Comparison of ENCODE assay signal across 21 cellular contexts in genomic region chr14:74825008-74825407, GRCh38. TPM values are rescaled to one million over a fixed set of nuclear protein-coding genes. Genes with fewer than 3 reads are reported as not detected.
DNase-seq lines count a peak whose midpoint lies in the region; ATAC-seq and TF ChIP-seq lines count a peak whose summit lies in the region.
"Had no signal": no experiment of that assay in that cellular context is flagged by ENCODE, and none has a peak within 500 bp of the region (broad histone marks: within the 10 kb centered on the region; RNA-seq: fewer than 3 reads in every experiment).

No MANE protein-coding gene starts in this region.

- no peaks in the 10 kb centered on the region for H3K79me2 ChIP-seq in mesendoderm (ENCODE audit: control insufficient read depth, insufficient read depth, low read length)

- no peak overlapping the region for H2BK120ac ChIP-seq in mesendoderm (ENCODE audit: low read depth, low read length)

- no peak overlapping the region for H3K56ac ChIP-seq in mesendoderm (ENCODE audit: low read length)

- H3K27ac Mint-ChIP-seq in stimulated activated naive CD8-positive, alpha-beta T cell treated with anti-CD3 and anti-CD28 coated beads, Interleukin-15, amount 100 ng/mL, for 72 hours: peak overlapping the region in 1 of 2 donors; percentile 41

- no peak overlapping the region for H2BK15ac ChIP-seq in mesendoderm (replicated peaks; ENCODE audit: low read depth)

- H3K79me1 ChIP-seq in mesendoderm (ENCODE audit: low read length): no peaks in the 10 kb centered on the region

- no peak overlapping the region for H2BK5ac ChIP-seq in mesendoderm (ENCODE audit: low read length)

- 84 to 87% methylated on average over 1 of the region's 1 CpG for WGBS in lower leg skin, 2 donors
- no CpG with 5 or more reads among the region's 1 CpG for WGBS in mesendoderm (ENCODE audit: extremely low coverage, insufficient coverage, low lambda C conversion rate)

- H3K9me3 Mint-ChIP-seq in stimulated activated naive CD8-positive, alpha-beta T cell treated with anti-CD3 and anti-CD28 coated beads, Interleukin-15, amount 100 ng/mL, for 72 hours: no peaks in the 10 kb centered on the region

- no peaks in the 10 kb centered on the region for H3K9me3 ChIP-seq in RWPE2 (ENCODE audit: severe bottlenecking)
- H3K9me3 ChIP-seq: uterus had no signal

- no peak overlapping the region for H4K5ac ChIP-seq in mesendoderm (ENCODE audit: low read length)

- H3K36me3 ChIP-seq in RWPE2 (ENCODE audit: low read depth) (peaks cover 92% of the 10 kb centered on the region), mesendoderm (ENCODE audit: control insufficient read depth, insufficient read depth, low read length) (peaks cover 5% of the 10 kb centered on the region)
- H3K36me3 ChIP-seq: uterus had no signal

- H3K23ac ChIP-seq in mesendoderm (ENCODE audit: low read length): no peak overlapping the region

- ATAC-seq in stimulated activated naive CD8-positive, alpha-beta T cell treated with anti-CD3 and anti-CD28 coated beads, Interleukin-15, amount 100 ng/mL, for 72 hours: peak; percentile 64
- no peak for ATAC-seq in stimulated activated naive CD8-positive, alpha-beta T cell treated with anti-CD3 and anti-CD28 coated beads, Interleukin-15, Interleukin-2, amounts not matched to agents 100 U/mL and 50 U/mL, for 24 hours
- ATAC-seq in RWPE2 (ENCODE audit: low read depth): peak; percentile 38; the same call in 1 of the 3 replicates
- ATAC-seq in Right ventricle myocardium inferior: no peak

- H3K4ac ChIP-seq in mesendoderm (ENCODE audit: low read depth, low read length): no peak overlapping the region

- no peak for TF ChIP-seq POLR2A in lower leg skin (IDR thresholded peaks at IDR 0.05)

- peaks cover 7% of the 10 kb centered on the region for H3K4me1 Mint-ChIP-seq in stimulated activated naive CD8-positive, alpha-beta T cell treated with anti-CD3 and anti-CD28 coated beads, Interleukin-15, amount 100 ng/mL, for 72 hours

- H3K18ac ChIP-seq in mesendoderm (ENCODE audit: low read length): no peak overlapping the region

- intact Hi-C loops in Right ventricle myocardium inferior (cut with DNase I): no loop called here
- intact Hi-C loops in lower leg skin (cut with DNase I; ENCODE audit: low total_unique reads): no loop called here

- H2AK5ac ChIP-seq in mesendoderm (ENCODE audit: low read length): no peak overlapping the region

- H3K4me3 Mint-ChIP-seq in stimulated activated naive CD8-positive, alpha-beta T cell treated with anti-CD3 and anti-CD28 coated beads, Interleukin-15, amount 100 ng/mL, for 72 hours: no peak overlapping the region

- no peak overlapping the region for H3K4me3 ChIP-seq in RWPE2 (ENCODE audit: severe bottlenecking)
- H3K4me3 ChIP-seq in fibroblast of mammary gland (ENCODE audit: control insufficient read depth, low read depth, low read length): no peak overlapping the region
- no peak overlapping the region for H3K4me3 ChIP-seq in lower leg skin (ENCODE audit: low read depth, poor library complexity, severe bottlenecking)
- no peak overlapping the region for H3K4me3 ChIP-seq in mesendoderm (ENCODE audit: low read length)
- H3K4me3 ChIP-seq: uterus had no signal

- DNase-seq in stimulated activated naive CD8-positive, alpha-beta T cell treated with anti-CD3 and anti-CD28 coated beads, Interleukin-15, amount 100 ng/mL, for 72 hours: no peak
- no peak for DNase-seq in stimulated activated naive CD8-positive, alpha-beta T cell treated with anti-CD3 and anti-CD28 coated beads, Interleukin-15, Interleukin-2, amounts not matched to agents 100 U/mL and 50 U/mL, for 24 hours
- no peak for DNase-seq in RWPE2 (ENCODE audit: low spot score)
- peak; percentile 74 for DNase-seq in fibroblast of mammary gland (ENCODE audit: low read depth)
- no peak for DNase-seq in Right ventricle myocardium inferior (ENCODE audit: missing footprints)
- no peak for DNase-seq in ureter (ENCODE audit: low spot score)
- no peak for DNase-seq in lower leg skin (ENCODE audit: low spot score in 2 of 2)
- no peak for DNase-seq in mesendoderm
- DNase-seq: activated CD8-positive, alpha-beta memory T cell treated with anti-CD3 and anti-CD28 coated beads, Interleukin-2, amount 50 U/mL, for 48 hours; hypothalamus; NCI-H146; NCI-H510A treated with DMSO at 0.1 percent for 48 hours; SIG-M5; stimulated activated CD4-positive, alpha-beta T cell treated with anti-CD3 and anti-CD28 coated beads, Interleukin-15, amount 100 ng/mL, for 24 hours; uterus had no signal

- H3K9ac ChIP-seq in mesendoderm (ENCODE audit: low read length): no peak overlapping the region

- H4K8ac ChIP-seq in mesendoderm (ENCODE audit: low read depth, low read length): no peak overlapping the region

- H3K4me1 ChIP-seq in RWPE2 (ENCODE audit: insufficient read depth, poor library complexity, severe bottlenecking) (peaks cover 6% of the 10 kb centered on the region), mesendoderm (ENCODE audit: control insufficient read depth, low read depth, low read length) (no peaks in the 10 kb centered on the region)
- H3K4me1 ChIP-seq: uterus had no signal

- TF ChIP-seq CTCF in RWPE2 (IDR thresholded peaks at IDR 0.05; ENCODE audit: poor library complexity, severe bottlenecking) (no peak), fibroblast of mammary gland (conservative IDR thresholded peaks at IDR 0.05; ENCODE audit: control insufficient read depth, insufficient read depth, low read depth, low read length) (no peak), lower leg skin (IDR thresholded peaks at IDR 0.05) (no peak)

- no peak overlapping the region for H3K4me2 ChIP-seq in mesendoderm (ENCODE audit: low read length)

- no peaks in the 10 kb centered on the region for H3K27me3 Mint-ChIP-seq in stimulated activated naive CD8-positive, alpha-beta T cell treated with anti-CD3 and anti-CD28 coated beads, Interleukin-15, amount 100 ng/mL, for 72 hours

- H3K27ac ChIP-seq in RWPE2 (ENCODE audit: poor library complexity, severe bottlenecking) (no peak overlapping the region), mesendoderm (ENCODE audit: low read depth, low read length) (no peak overlapping the region)
- H3K27ac ChIP-seq: uterus, VCaP had no signal

- H3K27me3 ChIP-seq in RWPE2 (ENCODE audit: insufficient read depth, poor library complexity, severe bottlenecking): no peaks in the 10 kb centered on the region
- no peaks in the 10 kb centered on the region for H3K27me3 ChIP-seq in mesendoderm (ENCODE audit: insufficient read depth, low read length, poor library complexity)
- H3K27me3 ChIP-seq: uterus had no signal

RNA-seq across cellular contexts. Expression of gene PROX2, which starts 50.9 kb away (rescaled TPM):
- not detected for total RNA-seq in Right ventricle myocardium inferior
- 0.13 TPM for total RNA-seq in ureter
- total RNA-seq in lower leg skin: under 1 TPM in 2 of 4 donors, not detected in 2; 0.10 to 0.42 TPM
- polyA plus RNA-seq in mesendoderm (2013, experiment 1 of 2): 0.01 TPM
- polyA plus RNA-seq in mesendoderm (2013, experiment 2 of 2): 0.04 TPM
- total RNA-seq: G401, lung microvascular endothelial cell, omental fat pad, uterus had no signal
- polyA plus RNA-seq: adipose tissue, BJ had no signal

RNA-seq across cellular contexts. Expression of gene DLST, which starts 56.7 kb away (rescaled TPM):
- total RNA-seq in Right ventricle myocardium inferior (213 TPM), ureter (81.3 TPM), lower leg skin (100 to 1,000 TPM in 1 of 4 donors, 10 to 100 TPM in 3; 65.0 to 126 (median 73.8) TPM)
- 50.0 TPM for polyA plus RNA-seq in mesendoderm (2013, experiment 1 of 2)
- 52.5 TPM for polyA plus RNA-seq in mesendoderm (2013, experiment 2 of 2)

Comparison
In these comparisons a context has a peak if more than half of its experiments do, and no peak if none do; other contexts are left out.
1. ATAC-seq: peak in stimulated activated naive CD8-positive, alpha-beta T cell treated with anti-CD3 and anti-CD28 coated beads, Interleukin-15, amount 100 ng/mL, for 72 hours (single experiment) and RWPE2 (single experiment); none in stimulated activated naive CD8-positive, alpha-beta T cell treated with anti-CD3 and anti-CD28 coated beads, Interleukin-15, Interleukin-2, amounts not matched to agents 100 U/mL and 50 U/mL, for 24 hours (single experiment) and Right ventricle myocardium inferior (single experiment).